30 cellular contexts compared by ENCODE assay signal in genomic region chr13:65435590-65435989, GRCh38.
DNase-seq lines count a peak whose midpoint lies in the region; ATAC-seq and TF ChIP-seq lines count a peak whose summit lies in the region.
"Had no signal": no experiment of that assay in that cellular context is flagged by ENCODE, and none has a peak within 500 bp of the region (broad histone marks: within the 10 kb centered on the region; RNA-seq: fewer than 3 reads in every experiment).

No MANE protein-coding gene starts in this region.

- no peak overlapping the region for H2BK12ac ChIP-seq in trophoblast cell (ENCODE audit: low read length)

- no peak overlapping the region for H4K8ac ChIP-seq in trophoblast cell (ENCODE audit: low read depth, low read length)

- H3K4ac ChIP-seq in trophoblast cell (ENCODE audit: low read depth, low read length) = no peak overlapping the region

- no peaks in the 10 kb centered on the region for H3K79me1 ChIP-seq in trophoblast cell (ENCODE audit: low read length)

- H3K9ac ChIP-seq in trophoblast cell (ENCODE audit: low read length) = peak overlapping the region; percentile 40
- H3K9ac ChIP-seq: BLaER1; BLaER1 treated with 17β-estradiol and CSF1 and Interleukin-3, amounts not matched to agents 10 nM and 100 nM had no signal

- H2BK5ac ChIP-seq in trophoblast cell (ENCODE audit: low read depth, low read length, poor library complexity) = no peak overlapping the region

- CTCF ChIA-PET in HEK293 (lab: Yijun Ruan, JAX) = no interaction called here

- intact Hi-C loops in sciatic nerve (cut with DNase I) = no loop called here

- no peak overlapping the region for H3K4me2 ChIP-seq in trophoblast cell (ENCODE audit: low read length)
- H3K4me2 ChIP-seq: A549; BLaER1; BLaER1 treated with 17β-estradiol and CSF1 and Interleukin-3, amounts not matched to agents 10 nM and 100 nM had no signal

- WGBS in trophoblast cell (ENCODE audit: extremely low coverage, insufficient coverage, insufficient read length) = no CpG with 5 or more reads among the region's 7 CpGs

- H4K91ac ChIP-seq in trophoblast cell (ENCODE audit: low read depth, low read length) = no peak overlapping the region

- DNase-seq in trophoblast cell (no peak), sciatic nerve (ENCODE audit: low spot score) (peak; percentile 41), NCI-H2196 (lab: John Stamatoyannopoulos, UW; ENCODE audit: unreplicated experiment) (no peak), NCI-H2081 (lab: John Stamatoyannopoulos, UW) (no peak), NCI-H2107 treated with DMSO at 0.1 percent for 48 hours (lab: John Stamatoyannopoulos, UW; ENCODE audit: unreplicated experiment) (no peak)
- DNase-seq: 8988T; ACHN; AML-193; BE2C; C1 segment of cervical spinal cord; Caco-2; Calu3; CD4-positive, alpha-beta T cell; CD4-positive, CD25-positive, alpha-beta regulatory T cell; CD8-positive, alpha-beta memory T cell; CD8-positive, alpha-beta T cell; COR-L47; DMS 273 treated with DMSO at 0.1 percent for 48 hours; DMS153; DMS53; DMS79; DMS79 treated with DMSO at 0.1 percent for 48 hours; DND-41; EL had no signal

- H3K14ac ChIP-seq in trophoblast cell (ENCODE audit: low read length) = no peak overlapping the region

- no peak overlapping the region for H3K4me3 ChIP-seq in HEK293 (ENCODE audit: low read depth, low read length)
- no peak overlapping the region for H3K4me3 ChIP-seq in trophoblast cell (ENCODE audit: low read depth, low read length)
- H3K4me3 ChIP-seq: A549; BLaER1; BLaER1 treated with 17β-estradiol and CSF1 and Interleukin-3, amounts not matched to agents 10 nM and 100 nM had no signal

- no peak overlapping the region for H3K18ac ChIP-seq in trophoblast cell (ENCODE audit: low read length)

- H3K9me3 ChIP-seq in HEK293 (ENCODE audit: control insufficient read depth, insufficient read depth, low read depth, low read length) = no peaks in the 10 kb centered on the region
- peaks cover 6% of the 10 kb centered on the region for H3K9me3 ChIP-seq in trophoblast cell (ENCODE audit: insufficient read depth, low read depth, low read length)
- H3K9me3 ChIP-seq: A549, BLaER1 had no signal

- H4K12ac ChIP-seq in trophoblast cell (ENCODE audit: low read depth, low read length) = no peak overlapping the region

- H3K27ac ChIP-seq in HEK293 (ENCODE audit: extremely low read depth, low read depth, low read length) = no peak overlapping the region
- H3K27ac ChIP-seq in trophoblast cell (ENCODE audit: low read depth, low read length) = no peak overlapping the region
- H3K27ac ChIP-seq: 22Rv1; A549; BLaER1; BLaER1 treated with 17β-estradiol and CSF1 and Interleukin-3, amounts not matched to agents 10 nM and 100 nM; C4-2B had no signal

- POLR2A ChIA-PET in HEK293 (lab: Yijun Ruan, JAX) = no interaction called here

- no peak for TF ChIP-seq CTCF in HEK293 (tag by site-specific recombination; IDR thresholded peaks at IDR 0.05)

- H3K27me3 ChIP-seq in trophoblast cell (ENCODE audit: insufficient read depth, low read length) = no peaks in the 10 kb centered on the region
- H3K27me3 ChIP-seq: BE2C; BLaER1; BLaER1 treated with 17β-estradiol and CSF1 and Interleukin-3, amounts not matched to agents 10 nM and 100 nM had no signal

- no peaks in the 10 kb centered on the region for H3K36me3 ChIP-seq in HEK293 (ENCODE audit: control insufficient read depth in 2 of 2, insufficient read depth in 1 of 2, low read length in 2 of 2)
- H3K36me3 ChIP-seq in trophoblast cell (ENCODE audit: control insufficient read depth in 1 of 2, insufficient read depth in 2 of 2, low read length in 2 of 2) = peaks cover 3 to 5% of the 10 kb centered on the region in 2 experiments
- H3K36me3 ChIP-seq: BE2C; BLaER1; BLaER1 treated with 17β-estradiol and CSF1 and Interleukin-3, amounts not matched to agents 10 nM and 100 nM had no signal

- no peak overlapping the region for H3K23ac ChIP-seq in trophoblast cell (ENCODE audit: low read length)

- H3K4me1 ChIP-seq in HEK293 (ENCODE audit: control insufficient read depth, insufficient read depth, low read length) (no peaks in the 10 kb centered on the region), trophoblast cell (ENCODE audit: control insufficient read depth in 1 of 2, insufficient read depth in 2 of 2, low read length in 2 of 2) (no peaks in the 10 kb centered on the region)
- H3K4me1 ChIP-seq: A549; BE2C; BLaER1; BLaER1 treated with 17β-estradiol and CSF1 and Interleukin-3, amounts not matched to agents 10 nM and 100 nM; Caco-2 had no signal

- H2AK5ac ChIP-seq in trophoblast cell (ENCODE audit: low read length) = no peak overlapping the region

- ATAC-seq in sciatic nerve = no peak
- ATAC-seq: A549; CD8-positive, alpha-beta T cell had no signal

- H3K79me2 ChIP-seq in trophoblast cell (ENCODE audit: control insufficient read depth, insufficient read depth, low read length, poor library complexity) = no peaks in the 10 kb centered on the region

- no peak overlapping the region for H2BK120ac ChIP-seq in trophoblast cell (ENCODE audit: insufficient read depth, low read length, poor library complexity)

- H2AFZ ChIP-seq in trophoblast cell (ENCODE audit: insufficient read depth, low read length, poor library complexity) = no peak overlapping the region

TF ChIP-seq in HEK293, 187 proteins besides CTCF, POLR2A, EP300 and RAD21:
- TF ChIP-seq ZNF514 (tag by site-specific recombination; IDR thresholded peaks at IDR 0.05) (no peak), TRIM28 (IDR thresholded peaks at IDR 0.05; ENCODE audit: borderline replicate concordance, low read length) (peak; percentile 77; the same call in 1 of the 2 replicates), ZNF623 (tag by site-specific recombination; IDR thresholded peaks at IDR 0.05) (no peak)
TF ChIP-seq in HEK293: peak in this region for 1.
